In genomic region chr19:39969681-39970423, GRCh38 we compare ENCODE assay signal across 1 cellular context.
TF ChIP-seq lines count a peak whose summit lies in the region.

No MANE protein-coding gene starts in this region.

TF ChIP-seq in K562, 482 proteins besides CTCF, POLR2A, EP300 and RAD21 (continued from another document and continues in another):
- TF ChIP-seq MLLT1 (IDR thresholded peaks at IDR 0.05) (peak in 1 of 2 experiments; percentile 22; a peak in 1 of 4 replicates), ZKSCAN3 (CRISPR knock-in tag; IDR thresholded peaks at IDR 0.05) (no peak), ZNF324 (CRISPR knock-in tag; IDR thresholded peaks at IDR 0.05) (no peak), ERF (CRISPR knock-in tag; IDR thresholded peaks at IDR 0.05) (no peak), CBX5 (IDR thresholded peaks at IDR 0.05; ENCODE audit: borderline replicate concordance, low read depth) (no peak), MYBL2 (IDR thresholded peaks at IDR 0.05; ENCODE audit: low read depth) (no peak), MYBL2 (CRISPR knock-in tag; IDR thresholded peaks at IDR 0.05; ENCODE audit: borderline replicate concordance) (no peak), HNRNPL (IDR thresholded peaks at IDR 0.05; ENCODE audit: low read depth, low read length) (no peak), TAF7 (tag; IDR thresholded peaks at IDR 0.05) (no peak), ZNF57 (CRISPR knock-in tag; IDR thresholded peaks at IDR 0.05) (no peak), ATF7 (IDR thresholded peaks at IDR 0.05) (no peak), TGIF2 (CRISPR knock-in tag; IDR thresholded peaks at IDR 0.05) (no peak), GATA2 (CRISPR knock-in tag; IDR thresholded peaks at IDR 0.05) (no peak), ZNF778 (CRISPR knock-in tag; IDR thresholded peaks at IDR 0.05) (no peak), ZBTB5 (IDR thresholded peaks at IDR 0.05) (no peak), FOXK1 (CRISPR knock-in tag; IDR thresholded peaks at IDR 0.05; ENCODE audit: borderline replicate concordance) (no peak), ELK1 (CRISPR knock-in tag; IDR thresholded peaks at IDR 0.05) (no peak), CBFB (CRISPR knock-in tag; IDR thresholded peaks at IDR 0.05) (no peak; the same call in 1 of the 2 replicates), ZNF75A (CRISPR knock-in tag; IDR thresholded peaks at IDR 0.05) (no peak), THRAP3 (IDR thresholded peaks at IDR 0.05; ENCODE audit: borderline replicate concordance) (no peak), LEF1 (IDR thresholded peaks at IDR 0.05) (peak; percentile 65; the same call in 1 of the 2 replicates), DPF2 (IDR thresholded peaks at IDR 0.05) (peak; percentile 68; the same call in 1 of the 2 replicates), ESRRA (IDR thresholded peaks at IDR 0.05; ENCODE audit: borderline replicate concordance, low read depth) (peak; percentile 39; the same call in 1 of the 2 replicates), NKRF (IDR thresholded peaks at IDR 0.05; ENCODE audit: borderline replicate concordance) (peak; percentile 17; the same call in 1 of the 2 replicates), ZNF197 (CRISPR knock-in tag; IDR thresholded peaks at IDR 0.05; ENCODE audit: low read depth) (0 out of 2 replicates have a peak, but pooled peaks have one; percentile 41), EHMT2 (IDR thresholded peaks at IDR 0.05) (no peak), ZNF263 (CRISPR knock-in tag; IDR thresholded peaks at IDR 0.05; ENCODE audit: borderline replicate concordance) (no peak), E2F4 (CRISPR knock-in tag; IDR thresholded peaks at IDR 0.05; ENCODE audit: low read depth) (no peak), HDAC3 (IDR thresholded peaks at IDR 0.05; ENCODE audit: borderline replicate concordance, partially characterized antibody) (no peak), ETV5 (CRISPR knock-in tag; IDR thresholded peaks at IDR 0.05; ENCODE audit: low read depth) (peak; percentile 53; the same call in 1 of the 2 replicates), NR1H2 (CRISPR knock-in tag; IDR thresholded peaks at IDR 0.05) (no peak), ZBTB2 (IDR thresholded peaks at IDR 0.05) (0 out of 2 replicates have a peak, but pooled peaks have one; percentile 46), PKNOX1 (IDR thresholded peaks at IDR 0.05) (no peak), ID3 (CRISPR knock-in tag; IDR thresholded peaks at IDR 0.05) (no peak), ID3 (tag; IDR thresholded peaks at IDR 0.05) (peak; percentile 95), ZNF444 (CRISPR knock-in tag; IDR thresholded peaks at IDR 0.05) (no peak), RBFOX2 (IDR thresholded peaks at IDR 0.05; ENCODE audit: low read depth, low read length) (no peak), CHD2 (IDR thresholded peaks at IDR 0.05; ENCODE audit: low read depth, low read length) (no peak), CBX1 (IDR thresholded peaks at IDR 0.05; ENCODE audit: low read depth) (no peak), ZNF445 (CRISPR knock-in tag; IDR thresholded peaks at IDR 0.05; ENCODE audit: low read depth) (no peak), NRF1 (conservative IDR thresholded peaks at IDR 0.05 in 1 of 2, IDR thresholded peaks at IDR 0.05 in 1 of 2) (no peak), ZNF644 (tag; IDR thresholded peaks at IDR 0.05; ENCODE audit: low read depth) (no peak; the same call in 1 of the 2 replicates), MYC (IDR thresholded peaks at IDR 0.05; ENCODE audit: low read depth, low read length) (no peak), MYC (CRISPR knock-in tag; IDR thresholded peaks at IDR 0.05; ENCODE audit: borderline replicate concordance, low read depth) (no peak), TEAD2 (tag; IDR thresholded peaks at IDR 0.05) (no peak), SRSF3 (IDR thresholded peaks at IDR 0.05; ENCODE audit: insufficient read depth, low read length) (no peak), ARID1B (IDR thresholded peaks at IDR 0.05) (peak; percentile 54), MCM2 (IDR thresholded peaks at IDR 0.05; ENCODE audit: low read depth) (no peak), NR2F6 (CRISPR knock-in tag; IDR thresholded peaks at IDR 0.05) (no peak), HDAC2 (IDR thresholded peaks at IDR 0.05) (0 out of 2 replicates have a peak, but pooled peaks have one; percentile 24), ZSCAN32 (CRISPR knock-in tag; IDR thresholded peaks at IDR 0.05) (no peak), NFRKB (IDR thresholded peaks at IDR 0.05; ENCODE audit: low read depth) (peak; percentile 43; the same call in 1 of the 2 replicates), NCOA4 (IDR thresholded peaks at IDR 0.05; ENCODE audit: partially characterized antibody) (no peak), NR0B1 (IDR thresholded peaks at IDR 0.05; ENCODE audit: partially characterized antibody) (no peak), CBFA2T3 (IDR thresholded peaks at IDR 0.05) (0 out of 2 replicates have a peak, but pooled peaks have one; percentile 12), KDM1A (IDR thresholded peaks at IDR 0.05) (peak; percentile 57 to 63; a peak in 3 of 4 replicates), RBM25 (IDR thresholded peaks at IDR 0.05; ENCODE audit: low read depth, low read length, severe bottlenecking) (peak; percentile 3), FOSL1 (tag; conservative IDR thresholded peaks at IDR 0.05) (peak; percentile 14), TCF7 (IDR thresholded peaks at IDR 0.05; ENCODE audit: borderline replicate concordance) (no peak), SMC3 (conservative IDR thresholded peaks at IDR 0.05; ENCODE audit: insufficient read depth, low read depth, low read length) (no peak), NCOA1 (IDR thresholded peaks at IDR 0.05; ENCODE audit: low read depth) (0 out of 2 replicates have a peak, but pooled peaks have one; percentile 32), ZEB2 (IDR thresholded peaks at IDR 0.05) (no peak), CBX8 (IDR thresholded peaks at IDR 0.05; ENCODE audit: borderline replicate concordance, extremely low read depth, low read depth, low read length, poor library complexity, severe bottlenecking) (no peak), HMGN3 (IDR thresholded peaks at IDR 0.05; ENCODE audit: borderline replicate concordance, extremely low read depth, insufficient read length, low read depth, low read length) (no peak), TCF3 (CRISPR knock-in tag; IDR thresholded peaks at IDR 0.05) (no peak), BCOR (IDR thresholded peaks at IDR 0.05) (peak; percentile 60; the same call in 1 of the 2 replicates), TRIM28 (IDR thresholded peaks at IDR 0.05) (no peak)
